Comparison of ENCODE assay signal across 1 cellular context in the genomic region with DNA sequence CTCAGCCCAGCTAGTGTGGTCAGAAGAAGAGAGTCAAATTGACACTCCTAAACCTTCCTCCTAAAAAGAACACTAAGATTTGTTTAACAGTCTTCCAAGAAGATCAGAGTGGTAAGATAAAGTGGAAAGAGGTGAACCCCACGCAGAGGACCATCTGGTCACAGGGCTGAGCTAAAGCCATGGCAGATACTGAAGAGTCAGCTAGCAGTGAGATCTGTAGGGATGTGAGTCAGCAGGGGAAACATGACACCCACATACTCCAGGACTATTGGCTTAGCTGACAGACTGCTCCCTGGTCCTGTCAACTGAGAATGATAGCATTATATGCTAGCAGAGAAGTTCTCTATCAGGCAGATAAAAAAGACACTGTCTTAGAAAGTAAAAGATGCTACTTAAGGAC.
TF ChIP-seq lines count a peak whose summit lies in the region.

No MANE protein-coding gene starts in this region.

TF ChIP-seq in K562, 482 proteins besides CTCF, POLR2A, EP300 and RAD21 (continued from another document and continues in another):
- TF ChIP-seq, protein P1, sequence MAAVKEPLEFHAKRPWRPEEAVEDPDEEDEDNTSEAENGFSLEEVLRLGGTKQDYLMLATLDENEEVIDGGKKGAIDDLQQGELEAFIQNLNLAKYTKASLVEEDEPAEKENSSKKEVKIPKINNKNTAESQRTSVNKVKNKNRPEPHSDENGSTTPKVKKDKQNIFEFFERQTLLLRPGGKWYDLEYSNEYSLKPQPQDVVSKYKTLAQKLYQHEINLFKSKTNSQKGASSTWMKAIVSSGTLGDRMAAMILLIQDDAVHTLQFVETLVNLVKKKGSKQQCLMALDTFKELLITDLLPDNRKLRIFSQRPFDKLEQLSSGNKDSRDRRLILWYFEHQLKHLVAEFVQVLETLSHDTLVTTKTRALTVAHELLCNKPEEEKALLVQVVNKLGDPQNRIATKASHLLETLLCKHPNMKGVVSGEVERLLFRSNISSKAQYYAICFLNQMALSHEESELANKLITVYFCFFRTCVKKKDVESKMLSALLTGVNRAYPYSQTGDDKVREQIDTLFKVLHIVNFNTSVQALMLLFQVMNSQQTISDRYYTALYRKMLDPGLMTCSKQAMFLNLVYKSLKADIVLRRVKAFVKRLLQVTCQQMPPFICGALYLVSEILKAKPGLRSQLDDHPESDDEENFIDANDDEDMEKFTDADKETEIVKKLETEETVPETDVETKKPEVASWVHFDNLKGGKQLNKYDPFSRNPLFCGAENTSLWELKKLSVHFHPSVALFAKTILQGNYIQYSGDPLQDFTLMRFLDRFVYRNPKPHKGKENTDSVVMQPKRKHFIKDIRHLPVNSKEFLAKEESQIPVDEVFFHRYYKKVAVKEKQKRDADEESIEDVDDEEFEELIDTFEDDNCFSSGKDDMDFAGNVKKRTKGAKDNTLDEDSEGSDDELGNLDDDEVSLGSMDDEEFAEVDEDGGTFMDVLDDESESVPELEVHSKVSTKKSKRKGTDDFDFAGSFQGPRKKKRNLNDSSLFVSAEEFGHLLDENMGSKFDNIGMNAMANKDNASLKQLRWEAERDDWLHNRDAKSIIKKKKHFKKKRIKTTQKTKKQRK (IDR thresholded peaks at IDR 0.05; ENCODE audit: borderline replicate concordance, low read depth, low read length) = no peak
- TF ChIP-seq ZFP30 (CRISPR knock-in tag; IDR thresholded peaks at IDR 0.05; ENCODE audit: borderline replicate concordance) (no peak), MYC (IDR thresholded peaks at IDR 0.05; ENCODE audit: low read depth, low read length) (no peak), MYC (CRISPR knock-in tag; IDR thresholded peaks at IDR 0.05; ENCODE audit: borderline replicate concordance, low read depth) (no peak), SOX6 (IDR thresholded peaks at IDR 0.05) (peak; percentile 53; the same call in 1 of the 2 replicates), WHSC1 (IDR thresholded peaks at IDR 0.05; ENCODE audit: low read length) (no peak), FOXP1 (CRISPR knock-in tag; IDR thresholded peaks at IDR 0.05) (no peak), C11orf30 (IDR thresholded peaks at IDR 0.05; ENCODE audit: low read depth) (peak; percentile 68; the same call in 1 of the 2 replicates), ZNF347 (CRISPR knock-in tag; IDR thresholded peaks at IDR 0.05; ENCODE audit: low read depth) (no peak), SMARCB1 (IDR thresholded peaks at IDR 0.05; ENCODE audit: insufficient read length, low read depth) (no peak), KAT7 (CRISPR knock-in tag; IDR thresholded peaks at IDR 0.05; ENCODE audit: borderline replicate concordance) (no peak), CTBP1 (IDR thresholded peaks at IDR 0.05; ENCODE audit: borderline replicate concordance) (peak; percentile 95), HNRNPLL (IDR thresholded peaks at IDR 0.05; ENCODE audit: low read depth, low read length, poor library complexity, severe bottlenecking) (no peak), POLR3G (IDR thresholded peaks at IDR 0.05; ENCODE audit: extremely low read depth, insufficient read length, insufficient replicate concordance) (no peak), MAFG (tag; conservative IDR thresholded peaks at IDR 0.05) (0 out of 2 replicates have a peak, but pooled peaks have one; percentile 14), NELFE (IDR thresholded peaks at IDR 0.05; ENCODE audit: insufficient read depth, insufficient read length) (no peak), NR1H2 (CRISPR knock-in tag; IDR thresholded peaks at IDR 0.05) (no peak), ZNF121 (CRISPR knock-in tag; conservative IDR thresholded peaks at IDR 0.05) (no peak), MEIS2 (IDR thresholded peaks at IDR 0.05; ENCODE audit: partially characterized antibody) (peak; percentile 91), SIX5 (IDR thresholded peaks at IDR 0.05; ENCODE audit: borderline replicate concordance in 1 of 2, insufficient read depth in 1 of 2, low read depth in 1 of 2, low read length in 2 of 2) (no peak), ARID1B (IDR thresholded peaks at IDR 0.05) (peak; percentile 81), BRCA1 (IDR thresholded peaks at IDR 0.05) (no peak), BRCA1 (CRISPR knock-in tag; IDR thresholded peaks at IDR 0.05) (no peak), GATA2 (CRISPR knock-in tag; IDR thresholded peaks at IDR 0.05) (peak; percentile 82), MXI1 (IDR thresholded peaks at IDR 0.05; ENCODE audit: low read depth, low read length) (no peak), ZNF184 (CRISPR knock-in tag; IDR thresholded peaks at IDR 0.05) (no peak), CCAR2 (IDR thresholded peaks at IDR 0.05; ENCODE audit: low read depth, low read length) (no peak), ZFP1 (CRISPR knock-in tag; IDR thresholded peaks at IDR 0.05) (no peak), BCL6 (CRISPR knock-in tag; IDR thresholded peaks at IDR 0.05) (no peak), CSDE1 (IDR thresholded peaks at IDR 0.05) (no peak), KLF16 (IDR thresholded peaks at IDR 0.05) (peak; percentile 46; the same call in 1 of the 2 replicates), ASH1L (IDR thresholded peaks at IDR 0.05; ENCODE audit: borderline replicate concordance, low read depth, partially characterized antibody) (no peak), CXXC5 (CRISPR knock-in tag; IDR thresholded peaks at IDR 0.05) (no peak; the same call in 1 of the 2 replicates), SAFB2 (IDR thresholded peaks at IDR 0.05; ENCODE audit: borderline replicate concordance, low read depth, low read length, severe bottlenecking) (no peak), SMAD2 (IDR thresholded peaks at IDR 0.05; ENCODE audit: low read depth, low read length) (no peak), SREBF2 (CRISPR knock-in tag; IDR thresholded peaks at IDR 0.05) (no peak), HNRNPK (IDR thresholded peaks at IDR 0.05; ENCODE audit: low read depth, low read length, poor library complexity, severe bottlenecking) (no peak), ATF1 (CRISPR knock-in tag; IDR thresholded peaks at IDR 0.05) (no peak), ATF1 (tag; IDR thresholded peaks at IDR 0.05) (no peak; the same call in 1 of the 2 replicates), MCM5 (IDR thresholded peaks at IDR 0.05; ENCODE audit: low read depth) (no peak), TCF3 (CRISPR knock-in tag; IDR thresholded peaks at IDR 0.05) (peak; percentile 76)
- TF ChIP-seq, protein P2, sequence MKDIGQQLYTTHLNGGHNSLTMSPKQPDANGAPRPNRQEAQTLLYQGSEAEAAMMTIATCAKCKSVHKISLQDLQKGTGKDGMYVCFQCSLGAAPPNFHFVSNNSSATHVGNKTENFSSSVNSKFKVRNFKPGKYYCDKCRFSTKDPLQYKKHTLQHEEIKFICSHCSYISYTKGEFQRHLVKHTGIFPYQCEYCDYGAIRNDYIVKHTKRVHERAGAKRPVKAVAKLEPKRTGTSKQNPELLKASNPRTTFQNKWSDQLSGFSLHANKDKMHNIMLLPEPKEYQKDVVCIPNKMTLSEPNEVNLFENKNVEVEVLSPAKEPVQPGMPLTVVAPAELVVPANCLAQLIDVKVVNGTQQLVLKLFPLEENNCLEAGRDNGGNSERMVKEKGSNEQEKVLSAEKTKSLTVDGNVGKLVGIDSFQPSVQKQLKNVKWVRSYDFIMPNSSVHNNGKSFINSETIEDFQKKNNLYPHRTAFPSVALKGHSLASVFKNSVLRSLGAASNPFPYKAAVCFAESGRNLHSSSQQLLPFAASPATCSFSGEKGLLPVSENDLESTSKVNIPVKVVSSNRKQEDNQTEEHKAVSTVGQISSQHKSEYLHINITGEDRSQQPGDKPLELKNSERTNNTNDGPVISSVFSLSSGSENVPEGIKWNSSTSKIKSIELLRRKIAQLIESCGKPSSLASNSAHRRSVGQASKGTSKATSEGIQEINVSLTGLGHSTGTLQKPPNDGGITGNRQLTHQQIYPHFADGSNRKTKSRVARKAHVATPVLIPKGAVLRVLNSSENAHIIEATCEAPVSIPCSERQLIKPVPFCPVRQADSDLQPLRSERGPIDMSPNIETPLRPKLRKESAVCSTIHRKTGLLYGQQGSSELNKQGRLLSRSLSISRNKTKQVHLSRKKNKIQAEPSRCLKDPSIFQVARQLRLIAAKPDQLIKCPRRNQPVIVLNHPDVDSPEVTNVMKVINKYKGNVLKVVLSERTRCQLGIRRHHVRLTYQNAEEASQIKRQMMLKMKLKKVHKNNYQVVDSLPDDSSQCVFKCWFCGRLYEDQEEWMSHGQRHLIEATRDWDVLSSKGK (CRISPR knock-in tag; IDR thresholded peaks at IDR 0.05) = no peak
- TF ChIP-seq, protein P3, sequence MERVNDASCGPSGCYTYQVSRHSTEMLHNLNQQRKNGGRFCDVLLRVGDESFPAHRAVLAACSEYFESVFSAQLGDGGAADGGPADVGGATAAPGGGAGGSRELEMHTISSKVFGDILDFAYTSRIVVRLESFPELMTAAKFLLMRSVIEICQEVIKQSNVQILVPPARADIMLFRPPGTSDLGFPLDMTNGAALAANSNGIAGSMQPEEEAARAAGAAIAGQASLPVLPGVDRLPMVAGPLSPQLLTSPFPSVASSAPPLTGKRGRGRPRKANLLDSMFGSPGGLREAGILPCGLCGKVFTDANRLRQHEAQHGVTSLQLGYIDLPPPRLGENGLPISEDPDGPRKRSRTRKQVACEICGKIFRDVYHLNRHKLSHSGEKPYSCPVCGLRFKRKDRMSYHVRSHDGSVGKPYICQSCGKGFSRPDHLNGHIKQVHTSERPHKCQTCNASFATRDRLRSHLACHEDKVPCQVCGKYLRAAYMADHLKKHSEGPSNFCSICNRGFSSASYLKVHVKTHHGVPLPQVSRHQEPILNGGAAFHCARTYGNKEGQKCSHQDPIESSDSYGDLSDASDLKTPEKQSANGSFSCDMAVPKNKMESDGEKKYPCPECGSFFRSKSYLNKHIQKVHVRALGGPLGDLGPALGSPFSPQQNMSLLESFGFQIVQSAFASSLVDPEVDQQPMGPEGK (CRISPR knock-in tag; IDR thresholded peaks at IDR 0.05; ENCODE audit: borderline replicate concordance) = no peak
- TF ChIP-seq, protein P4, sequence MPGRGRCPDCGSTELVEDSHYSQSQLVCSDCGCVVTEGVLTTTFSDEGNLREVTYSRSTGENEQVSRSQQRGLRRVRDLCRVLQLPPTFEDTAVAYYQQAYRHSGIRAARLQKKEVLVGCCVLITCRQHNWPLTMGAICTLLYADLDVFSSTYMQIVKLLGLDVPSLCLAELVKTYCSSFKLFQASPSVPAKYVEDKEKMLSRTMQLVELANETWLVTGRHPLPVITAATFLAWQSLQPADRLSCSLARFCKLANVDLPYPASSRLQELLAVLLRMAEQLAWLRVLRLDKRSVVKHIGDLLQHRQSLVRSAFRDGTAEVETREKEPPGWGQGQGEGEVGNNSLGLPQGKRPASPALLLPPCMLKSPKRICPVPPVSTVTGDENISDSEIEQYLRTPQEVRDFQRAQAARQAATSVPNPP (IDR thresholded peaks at IDR 0.05; ENCODE audit: borderline replicate concordance, insufficient read depth, insufficient read length) = no peak
- TF ChIP-seq, protein P5, sequence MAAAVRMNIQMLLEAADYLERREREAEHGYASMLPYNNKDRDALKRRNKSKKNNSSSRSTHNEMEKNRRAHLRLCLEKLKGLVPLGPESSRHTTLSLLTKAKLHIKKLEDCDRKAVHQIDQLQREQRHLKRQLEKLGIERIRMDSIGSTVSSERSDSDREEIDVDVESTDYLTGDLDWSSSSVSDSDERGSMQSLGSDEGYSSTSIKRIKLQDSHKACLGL (CRISPR knock-in tag; IDR thresholded peaks at IDR 0.05; ENCODE audit: borderline replicate concordance, poor library complexity, severe bottlenecking) = no peak
- TF ChIP-seq, protein P6, sequence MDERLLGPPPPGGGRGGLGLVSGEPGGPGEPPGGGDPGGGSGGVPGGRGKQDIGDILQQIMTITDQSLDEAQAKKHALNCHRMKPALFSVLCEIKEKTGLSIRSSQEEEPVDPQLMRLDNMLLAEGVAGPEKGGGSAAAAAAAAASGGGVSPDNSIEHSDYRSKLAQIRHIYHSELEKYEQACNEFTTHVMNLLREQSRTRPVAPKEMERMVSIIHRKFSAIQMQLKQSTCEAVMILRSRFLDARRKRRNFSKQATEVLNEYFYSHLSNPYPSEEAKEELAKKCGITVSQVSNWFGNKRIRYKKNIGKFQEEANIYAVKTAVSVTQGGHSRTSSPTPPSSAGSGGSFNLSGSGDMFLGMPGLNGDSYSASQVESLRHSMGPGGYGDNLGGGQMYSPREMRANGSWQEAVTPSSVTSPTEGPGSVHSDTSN (CRISPR knock-in tag; IDR thresholded peaks at IDR 0.05; ENCODE audit: low read depth) = no peak
- TF ChIP-seq, protein P6 (tag; conservative IDR thresholded peaks at IDR 0.05; ENCODE audit: low read depth) = peak; percentile 84
- TF ChIP-seq, protein P7, sequence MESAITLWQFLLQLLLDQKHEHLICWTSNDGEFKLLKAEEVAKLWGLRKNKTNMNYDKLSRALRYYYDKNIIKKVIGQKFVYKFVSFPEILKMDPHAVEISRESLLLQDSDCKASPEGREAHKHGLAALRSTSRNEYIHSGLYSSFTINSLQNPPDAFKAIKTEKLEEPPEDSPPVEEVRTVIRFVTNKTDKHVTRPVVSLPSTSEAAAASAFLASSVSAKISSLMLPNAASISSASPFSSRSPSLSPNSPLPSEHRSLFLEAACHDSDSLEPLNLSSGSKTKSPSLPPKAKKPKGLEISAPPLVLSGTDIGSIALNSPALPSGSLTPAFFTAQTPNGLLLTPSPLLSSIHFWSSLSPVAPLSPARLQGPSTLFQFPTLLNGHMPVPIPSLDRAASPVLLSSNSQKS (CRISPR knock-in tag; IDR thresholded peaks at IDR 0.05) = no peak
- TF ChIP-seq, protein P8, sequence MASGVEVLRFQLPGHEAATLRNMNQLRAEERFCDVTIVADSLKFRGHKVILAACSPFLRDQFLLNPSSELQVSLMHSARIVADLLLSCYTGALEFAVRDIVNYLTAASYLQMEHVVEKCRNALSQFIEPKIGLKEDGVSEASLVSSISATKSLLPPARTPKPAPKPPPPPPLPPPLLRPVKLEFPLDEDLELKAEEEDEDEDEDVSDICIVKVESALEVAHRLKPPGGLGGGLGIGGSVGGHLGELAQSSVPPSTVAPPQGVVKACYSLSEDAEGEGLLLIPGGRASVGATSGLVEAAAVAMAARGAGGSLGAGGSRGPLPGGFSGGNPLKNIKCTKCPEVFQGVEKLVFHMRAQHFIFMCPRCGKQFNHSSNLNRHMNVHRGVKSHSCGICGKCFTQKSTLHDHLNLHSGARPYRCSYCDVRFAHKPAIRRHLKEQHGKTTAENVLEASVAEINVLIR (CRISPR knock-in tag; IDR thresholded peaks at IDR 0.05) = no peak
